28 cellular contexts compared by ENCODE assay signal in genomic region chr11:76837696-76838421, GRCh38. TPM values are rescaled to one million over a fixed set of nuclear protein-coding genes. Genes with fewer than 3 reads are reported as not detected.
DNase-seq lines count a peak whose midpoint lies in the region; ATAC-seq, FAIRE-seq and TF ChIP-seq lines count a peak whose summit lies in the region.
"Had no signal": no experiment of that assay in that cellular context is flagged by ENCODE, and none has a peak within 500 bp of the region (broad histone marks: within the 10 kb centered on the region; RNA-seq: fewer than 3 reads in every experiment).

No MANE protein-coding gene starts in this region.

- intact Hi-C loops in endothelial cell of umbilical vein (cut with micrococcal nuclease) (loop anchor here (1.0 kb wide), 4 partner anchors 15 to 104 kb away; no protein-coding TSS in a partner anchor), sciatic nerve (cut with DNase I) (no loop called here)

- no peak overlapping the region for H4K8ac ChIP-seq in trophoblast cell (ENCODE audit: low read depth, low read length)

- H3K27me3 Mint-ChIP-seq in GM23338 (ENCODE audit: insufficient read depth, low read depth, poor library complexity), result peaks cover 5% of the 10 kb centered on the region

- H3K4me2 ChIP-seq in GM23338, result no peak overlapping the region
- no peak overlapping the region; the same call in 1 of the 2 replicates for H3K4me2 ChIP-seq in OCI-LY3 (ENCODE audit: low read length)
- H3K4me2 ChIP-seq in endothelial cell of umbilical vein (ENCODE audit: insufficient read depth, low read length), result no peak overlapping the region
- no peak overlapping the region for H3K4me2 ChIP-seq in trophoblast cell (ENCODE audit: low read length)
- H3K4me2 ChIP-seq: hepatocyte, neural progenitor cell had no signal

- no peak overlapping the region for H4K12ac ChIP-seq in trophoblast cell (ENCODE audit: low read depth, low read length)

- H3K36me3 ChIP-seq in GM23338 (ENCODE audit: insufficient read depth) (no peaks in the 10 kb centered on the region), OCI-LY3 (replicated peaks; ENCODE audit: low read depth, low read length) (no peaks in the 10 kb centered on the region), endothelial cell of umbilical vein (ENCODE audit: control insufficient read depth in 2 of 2, extremely low read depth in 1 of 2, insufficient read depth in 2 of 2, low read length in 2 of 2) (no peaks in the 10 kb centered on the region), trophoblast cell (ENCODE audit: control insufficient read depth in 1 of 2, insufficient read depth in 2 of 2, low read length in 2 of 2) (no peaks in the 10 kb centered on the region)
- H3K36me3 ChIP-seq: neural progenitor cell, sigmoid colon had no signal

- no peaks in the 10 kb centered on the region for H3K9me1 ChIP-seq in endothelial cell of umbilical vein (replicated peaks; ENCODE audit: control insufficient read depth, extremely low read depth, insufficient read depth, low read length)

- H3K4me1 Mint-ChIP-seq in GM23338, result peaks cover 11% of the 10 kb centered on the region; the same call in 2 of the 3 replicates
- H3K4me1 Mint-ChIP-seq: activated naive CD8-positive, alpha-beta T cell treated with anti-CD3 and anti-CD28 coated beads for 36 hours; memory B cell had no signal

- no peaks in the 10 kb centered on the region for H3K36me3 Mint-ChIP-seq in GM23338 (ENCODE audit: low read depth)
- H3K36me3 Mint-ChIP-seq: activated naive CD8-positive, alpha-beta T cell treated with anti-CD3 and anti-CD28 coated beads for 36 hours; memory B cell; neural progenitor cell; type B pancreatic cell had no signal

- TF ChIP-seq CTCF in GM23338 (conservative IDR thresholded peaks at IDR 0.05; ENCODE audit: low read depth in 2 of 2), result no peak
- no peak for TF ChIP-seq CTCF in OCI-LY3 (IDR thresholded peaks at IDR 0.05; ENCODE audit: low read depth, low read length)
- no peak for TF ChIP-seq CTCF in endothelial cell of umbilical vein (IDR thresholded peaks at IDR 0.05; ENCODE audit: extremely low read depth in 1 of 2, insufficient read depth in 1 of 2, low read depth in 1 of 2, low read length in 2 of 2)

- H3K9ac ChIP-seq in OCI-LY3 (ENCODE audit: low read length), result no peak overlapping the region
- no peak overlapping the region for H3K9ac ChIP-seq in endothelial cell of umbilical vein (replicated peaks; ENCODE audit: extremely low read depth, insufficient read depth, low read length)
- no peak overlapping the region for H3K9ac ChIP-seq in trophoblast cell (ENCODE audit: low read length)
- H3K9ac ChIP-seq: neural progenitor cell had no signal

- no CpG with 5 or more reads among the region's 3 CpGs for WGBS in trophoblast cell (ENCODE audit: extremely low coverage, insufficient coverage, insufficient read length)

- no peak for FAIRE-seq in endothelial cell of umbilical vein (lab: Jason Lieb, UNC)
- FAIRE-seq: frontal cortex had no signal

- no peak overlapping the region for H2BK5ac ChIP-seq in trophoblast cell (ENCODE audit: low read depth, low read length, poor library complexity)

- H2BK120ac ChIP-seq in trophoblast cell (ENCODE audit: insufficient read depth, low read length, poor library complexity), result no peak overlapping the region

- no peak overlapping the region for H3K18ac ChIP-seq in trophoblast cell (ENCODE audit: low read length)

- 0 out of 2 replicates have a peak, but pooled peaks cover 5% of the 10 kb centered on the region for H3K4me1 ChIP-seq in GM23338 (ENCODE audit: insufficient read depth)
- peaks cover 8% of the 10 kb centered on the region for H3K4me1 ChIP-seq in OCI-LY3 (ENCODE audit: low read length)
- peaks cover 33% of the 10 kb centered on the region for H3K4me1 ChIP-seq in endothelial cell of umbilical vein (ENCODE audit: control insufficient read depth, extremely low read depth, insufficient read depth, low read length)
- H3K4me1 ChIP-seq in trophoblast cell (ENCODE audit: control insufficient read depth in 1 of 2, insufficient read depth in 2 of 2, low read length in 2 of 2), result peaks cover 4% of the 10 kb centered on the region in 2 experiments

- ATAC-seq in GM23338, result no peak
- ATAC-seq in sciatic nerve, result peak; percentile 54
- no peak for ATAC-seq in GM19395 (IDR thresholded peaks at IDR 0.05; ENCODE audit: unreplicated experiment)

- no peak overlapping the region for H3K14ac ChIP-seq in trophoblast cell (ENCODE audit: low read length)

- H4K20me1 ChIP-seq in GM23338 (replicated peaks; ENCODE audit: insufficient read depth) (no peaks in the 10 kb centered on the region), OCI-LY3 (ENCODE audit: insufficient read depth, low read length) (no peaks in the 10 kb centered on the region), endothelial cell of umbilical vein (replicated peaks; ENCODE audit: control insufficient read depth, extremely low read depth, insufficient read depth, low read length) (no peaks in the 10 kb centered on the region)

- no peak for DNase-seq in GM23338 (ENCODE audit: low spot score)
- DNase-seq in endothelial cell of umbilical vein (ENCODE audit: low read depth, low spot score), result no peak
- DNase-seq in sciatic nerve (ENCODE audit: low spot score), result no peak
- DNase-seq in trophoblast cell, result no peak
- DNase-seq in effector CD8-positive, alpha-beta T cell (lab: John Stamatoyannopoulos, UW), result no peak
- DNase-seq: activated CD4-positive, alpha-beta T cell treated with anti-CD3 and anti-CD28 coated beads, Interleukin-2, amount 50 U/mL, for 1 hour; activated CD4-positive, CD25-positive, alpha-beta regulatory T cell; activated gamma-delta T cell; activated naive CD8-positive, alpha-beta T cell treated with anti-CD3 and anti-CD28 coated beads for 36 hours; activated T-cell treated with anti-CD3 and anti-CD28 coated beads, Interleukin-2, amount 50 U/mL, for 24 hours; aorta; DND-41; GOT3; HFFc6; NCI-H446 treated with DMSO at 0.1 percent for 48 hours; RPMI8226; sigmoid colon; stimulated activated CD4-positive, alpha-beta T cell treated with anti-CD3 and anti-CD28 coated beads, Interleukin-4, amount 100 ng/mL, for 1 hour; T1000 had no signal

- no peak overlapping the region for H3K23ac ChIP-seq in trophoblast cell (ENCODE audit: low read length)

- H3K27ac ChIP-seq in GM23338 (ENCODE audit: low read depth), result no peak overlapping the region
- no peak overlapping the region for H3K27ac ChIP-seq in OCI-LY3 (ENCODE audit: low read length)
- no peak overlapping the region for H3K27ac ChIP-seq in endothelial cell of umbilical vein (ENCODE audit: insufficient read depth, low read depth, low read length)
- no peak overlapping the region for H3K27ac ChIP-seq in trophoblast cell (ENCODE audit: low read depth, low read length)
- H3K27ac ChIP-seq: coronary artery, hepatocyte, neural progenitor cell, sigmoid colon had no signal

- H3K4me3 ChIP-seq in GM23338 (no peak overlapping the region), OCI-LY3 (ENCODE audit: low read length) (no peak overlapping the region), endothelial cell of umbilical vein (replicated peaks in 1 of 3; ENCODE audit: insufficient read depth in 1 of 3, low read depth in 1 of 3, low read length in 3 of 3) (no peak overlapping the region), trophoblast cell (ENCODE audit: low read depth, low read length) (no peak overlapping the region)
- H3K4me3 ChIP-seq: coronary artery, hepatocyte, neural progenitor cell, sigmoid colon had no signal

- H4K91ac ChIP-seq in trophoblast cell (ENCODE audit: low read depth, low read length), result no peak overlapping the region

- BruUV-seq in endothelial cell of umbilical vein (replicated peaks; lab: Mats Ljungman, UMichigan), result no TSS peak

- H2AFZ ChIP-seq in GM23338 (0 out of 2 replicates have a peak overlapping the region, but pooled peaks have one; percentile 1), OCI-LY3 (ENCODE audit: low read depth, low read length) (0 out of 2 replicates have a peak overlapping the region, but pooled peaks have one; percentile 24), endothelial cell of umbilical vein (ENCODE audit: low read depth, low read length) (peak overlapping the region; percentile 9), trophoblast cell (ENCODE audit: insufficient read depth, low read length, poor library complexity) (no peak overlapping the region)
- H2AFZ ChIP-seq: hepatocyte, neural progenitor cell had no signal

- H3K27me3 ChIP-seq in GM23338 (ENCODE audit: insufficient read depth), result no peaks in the 10 kb centered on the region
- H3K27me3 ChIP-seq in OCI-LY3 (ENCODE audit: low read depth, low read length), result peaks cover 47% of the 10 kb centered on the region
- H3K27me3 ChIP-seq in endothelial cell of umbilical vein (ENCODE audit: control insufficient read depth in 2 of 2, insufficient read depth in 2 of 2, low read length in 2 of 2), result no peaks in the 10 kb centered on the region
- no peaks in the 10 kb centered on the region for H3K27me3 ChIP-seq in trophoblast cell (ENCODE audit: insufficient read depth, low read length)
- H3K27me3 ChIP-seq: hepatocyte, neural progenitor cell, sigmoid colon had no signal

- dilution Hi-C loops in endothelial cell of umbilical vein (cut with MboI; ENCODE audit: extremely low pct_ligation_motif_present, low sequenced_read_pairs), result no loop called here

- no peak overlapping the region for H3K27ac Mint-ChIP-seq in GM23338
- H3K27ac Mint-ChIP-seq: activated naive CD8-positive, alpha-beta T cell treated with anti-CD3 and anti-CD28 coated beads for 36 hours; activated T-cell treated with anti-CD3 and anti-CD28 coated beads, Interleukin-2, amount 50 U/mL, for 24 hours; HFFc6; memory B cell; neural progenitor cell; progenitor cell of endocrine pancreas; type B pancreatic cell had no signal

- H3K9me3 ChIP-seq in OCI-LY3 (ENCODE audit: insufficient read depth, low read length) (no peaks in the 10 kb centered on the region), endothelial cell of umbilical vein (replicated peaks; ENCODE audit: control insufficient read depth, insufficient read depth, low read length) (no peaks in the 10 kb centered on the region), trophoblast cell (ENCODE audit: insufficient read depth, low read depth, low read length) (no peaks in the 10 kb centered on the region)
- H3K9me3 ChIP-seq: sigmoid colon had no signal

- POLR2A ChIA-PET in endothelial cell of umbilical vein (lab: Charles Lee), result no interaction called here

- no peaks in the 10 kb centered on the region for H3K9me2 ChIP-seq in GM23338 (ENCODE audit: insufficient read depth)

- H3K4ac ChIP-seq in trophoblast cell (ENCODE audit: low read depth, low read length), result no peak overlapping the region

- CTCF ChIA-PET in endothelial cell of umbilical vein (lab: Charles Lee), result interaction anchor here (0.6 to 2.2 kb wide), 10 partner anchors 9 to 104 kb away, joined by 3 to 32 read pairs (median 4); no protein-coding TSS in a partner anchor

- H3K79me1 ChIP-seq in trophoblast cell (ENCODE audit: low read length), result no peaks in the 10 kb centered on the region

- H3K79me2 ChIP-seq in GM23338 (replicated peaks; ENCODE audit: insufficient read depth) (no peaks in the 10 kb centered on the region), OCI-LY3 (ENCODE audit: low read length) (no peaks in the 10 kb centered on the region), endothelial cell of umbilical vein (ENCODE audit: control insufficient read depth, insufficient read depth, low read length) (no peaks in the 10 kb centered on the region), trophoblast cell (ENCODE audit: control insufficient read depth, insufficient read depth, low read length, poor library complexity) (no peaks in the 10 kb centered on the region)
- H3K79me2 ChIP-seq: hepatocyte had no signal

- TF ChIP-seq POLR2A in endothelial cell of umbilical vein (IDR thresholded peaks at IDR 0.05; ENCODE audit: low read depth, low read length), result no peak

- no peaks in the 10 kb centered on the region for H3K9me3 Mint-ChIP-seq in GM23338
- H3K9me3 Mint-ChIP-seq: activated naive CD8-positive, alpha-beta T cell treated with anti-CD3 and anti-CD28 coated beads for 36 hours; activated T-cell treated with anti-CD3 and anti-CD28 coated beads, Interleukin-2, amount 50 U/mL, for 24 hours; HFFc6; memory B cell; neural progenitor cell; type B pancreatic cell had no signal

- no peaks in the 10 kb centered on the region for H3F3A ChIP-seq in GM23338 (replicated peaks; ENCODE audit: low read depth)

- no peak overlapping the region for H3K4me3 Mint-ChIP-seq in GM23338
- H3K4me3 Mint-ChIP-seq: activated naive CD8-positive, alpha-beta T cell treated with anti-CD3 and anti-CD28 coated beads for 36 hours; activated T-cell treated with anti-CD3 and anti-CD28 coated beads, Interleukin-2, amount 50 U/mL, for 24 hours; HFFc6; memory B cell; neural progenitor cell; type B pancreatic cell had no signal

- H2BK12ac ChIP-seq in trophoblast cell (ENCODE audit: low read length), result no peak overlapping the region

- no peak overlapping the region for H2AK5ac ChIP-seq in trophoblast cell (ENCODE audit: low read length)

RNA-seq across cellular contexts. Expression of gene ACER3, which starts 22.9 kb away (rescaled TPM):
- 25.2 and 26.5 TPM in 2 replicates for total RNA-seq in GM23338 (2014; rRNA removed; shearing (Covaris generic))
- polyA plus RNA-seq in GM23338 (2016; fragmentation: Nextera tagmentation; extraction: Ambion mirVana) (5.2 and 6.2 TPM in 2 replicates), endothelial cell of umbilical vein (8.9 and 9.9 TPM in 2 replicates)
- total RNA-seq in endothelial cell of umbilical vein (22.4 and 31.6 TPM in 2 replicates), sciatic nerve (56.7 TPM)
- polyA plus RNA-seq in endothelial cell of umbilical vein (2011; cell fraction: cytosol; rRNA removed), result 7.1 and 7.2 TPM in 2 replicates
- 13.6 and 17.0 TPM in 2 replicates for polyA plus RNA-seq in endothelial cell of umbilical vein (2011; cell fraction: nucleus; rRNA removed)
- polyA plus RNA-seq in endothelial cell of umbilical vein (2012), result 19.6 and 25.8 TPM in 2 replicates
- polyA minus RNA-seq in endothelial cell of umbilical vein, result 34.9 and 35.1 TPM in 2 replicates
- polyA minus RNA-seq in endothelial cell of umbilical vein (2011; cell fraction: cytosol; rRNA and poly(A)+ RNA removed), result 7.7 TPM
- 22.3 and 28.9 TPM in 2 replicates for polyA minus RNA-seq in endothelial cell of umbilical vein (2011; cell fraction: nucleus; rRNA and poly(A)+ RNA removed)
- 15.8 and 15.9 TPM in 2 replicates for polyA plus RNA-seq in trophoblast cell (2013)

RNA-seq across cellular contexts. Expression of gene TSKU, which starts 54.7 kb away (rescaled TPM):
- total RNA-seq in GM23338 (2014; rRNA removed; shearing (Covaris generic)), result 31.1 and 33.8 TPM in 2 replicates
- 9.0 and 11.7 TPM in 2 replicates for polyA plus RNA-seq in GM23338 (2016; fragmentation: Nextera tagmentation; extraction: Ambion mirVana)
- 16.2 and 22.5 TPM in 2 replicates for total RNA-seq in endothelial cell of umbilical vein
- 21.2 and 30.2 TPM in 2 replicates for polyA plus RNA-seq in endothelial cell of umbilical vein
- polyA plus RNA-seq in endothelial cell of umbilical vein (2011; cell fraction: cytosol; rRNA removed), result 13.4 and 16.3 TPM in 2 replicates
- polyA plus RNA-seq in endothelial cell of umbilical vein (2011; cell fraction: nucleus; rRNA removed), result 5.6 and 7.1 TPM in 2 replicates
- 15.4 and 22.7 TPM in 2 replicates for polyA plus RNA-seq in endothelial cell of umbilical vein (2012)
- 16.8 and 20.0 TPM in 2 replicates for polyA minus RNA-seq in endothelial cell of umbilical vein
- 38.3 TPM for polyA minus RNA-seq in endothelial cell of umbilical vein (2011; cell fraction: cytosol; rRNA and poly(A)+ RNA removed)
- polyA minus RNA-seq in endothelial cell of umbilical vein (2011; cell fraction: nucleus; rRNA and poly(A)+ RNA removed), result 5.4 and 6.7 TPM in 2 replicates
- 48.8 TPM for total RNA-seq in sciatic nerve
- 34.0 and 35.3 TPM in 2 replicates for polyA plus RNA-seq in trophoblast cell (2013)
